Comparison of ENCODE assay signal across 1 cellular context in the genomic region with DNA sequence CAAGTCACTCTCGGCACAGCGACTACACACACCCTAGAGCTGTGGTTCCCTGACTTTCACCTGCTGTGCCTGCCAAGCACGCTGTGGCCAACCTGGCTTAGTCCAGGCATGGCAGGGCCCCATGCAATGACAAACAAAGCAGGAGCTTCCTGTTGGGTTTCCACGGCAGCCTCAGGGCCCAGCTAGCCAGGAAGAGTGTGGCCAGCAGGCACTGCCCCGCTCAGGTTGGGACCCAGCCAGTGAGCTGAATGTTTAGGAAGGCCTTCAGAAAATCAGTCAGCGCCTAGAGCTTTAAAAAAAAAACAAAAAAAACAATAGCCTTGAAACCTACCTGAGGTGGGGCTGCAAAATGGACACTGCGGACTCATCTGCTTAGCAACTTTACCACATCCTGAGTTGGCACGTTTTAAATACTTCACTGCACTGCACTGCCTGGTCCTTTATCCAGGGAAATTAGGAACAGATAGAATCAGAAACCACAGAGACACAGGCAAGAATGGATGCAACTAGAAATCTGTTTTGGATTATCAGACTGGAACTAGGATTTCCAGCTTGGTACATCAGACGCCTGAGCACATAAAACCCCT.
TF ChIP-seq lines count a peak whose summit lies in the region.

No MANE protein-coding gene starts in this region.

TF ChIP-seq in HepG2, 621 proteins besides CTCF, POLR2A, EP300 and RAD21:
- no peak for TF ChIP-seq ZNF737 (CRISPR knock-in tag; IDR thresholded peaks at IDR 0.05; ENCODE audit: borderline replicate concordance)
- TF ChIP-seq TCF7L2 (IDR thresholded peaks at IDR 0.05; ENCODE audit: low read depth, low read length): no peak
- TF ChIP-seq, protein P1, sequence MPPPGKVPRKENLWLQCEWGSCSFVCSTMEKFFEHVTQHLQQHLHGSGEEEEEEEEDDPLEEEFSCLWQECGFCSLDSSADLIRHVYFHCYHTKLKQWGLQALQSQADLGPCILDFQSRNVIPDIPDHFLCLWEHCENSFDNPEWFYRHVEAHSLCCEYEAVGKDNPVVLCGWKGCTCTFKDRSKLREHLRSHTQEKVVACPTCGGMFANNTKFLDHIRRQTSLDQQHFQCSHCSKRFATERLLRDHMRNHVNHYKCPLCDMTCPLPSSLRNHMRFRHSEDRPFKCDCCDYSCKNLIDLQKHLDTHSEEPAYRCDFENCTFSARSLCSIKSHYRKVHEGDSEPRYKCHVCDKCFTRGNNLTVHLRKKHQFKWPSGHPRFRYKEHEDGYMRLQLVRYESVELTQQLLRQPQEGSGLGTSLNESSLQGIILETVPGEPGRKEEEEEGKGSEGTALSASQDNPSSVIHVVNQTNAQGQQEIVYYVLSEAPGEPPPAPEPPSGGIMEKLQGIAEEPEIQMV (CRISPR knock-in tag; IDR thresholded peaks at IDR 0.05; ENCODE audit: low read depth): no peak
- TF ChIP-seq HOXD1 (CRISPR knock-in tag; IDR thresholded peaks at IDR 0.05): no peak
- TF ChIP-seq HNRNPL (IDR thresholded peaks at IDR 0.05; ENCODE audit: low read depth, low read length): no peak
- no peak for TF ChIP-seq THAP7 (CRISPR knock-in tag; IDR thresholded peaks at IDR 0.05)
- 0 out of 2 replicates have a peak, but pooled peaks have one; percentile 31 for TF ChIP-seq RFX3 (CRISPR knock-in tag; IDR thresholded peaks at IDR 0.05)
- no peak for TF ChIP-seq HES4 (CRISPR knock-in tag; IDR thresholded peaks at IDR 0.05; ENCODE audit: borderline replicate concordance)
- TF ChIP-seq, protein P2, sequence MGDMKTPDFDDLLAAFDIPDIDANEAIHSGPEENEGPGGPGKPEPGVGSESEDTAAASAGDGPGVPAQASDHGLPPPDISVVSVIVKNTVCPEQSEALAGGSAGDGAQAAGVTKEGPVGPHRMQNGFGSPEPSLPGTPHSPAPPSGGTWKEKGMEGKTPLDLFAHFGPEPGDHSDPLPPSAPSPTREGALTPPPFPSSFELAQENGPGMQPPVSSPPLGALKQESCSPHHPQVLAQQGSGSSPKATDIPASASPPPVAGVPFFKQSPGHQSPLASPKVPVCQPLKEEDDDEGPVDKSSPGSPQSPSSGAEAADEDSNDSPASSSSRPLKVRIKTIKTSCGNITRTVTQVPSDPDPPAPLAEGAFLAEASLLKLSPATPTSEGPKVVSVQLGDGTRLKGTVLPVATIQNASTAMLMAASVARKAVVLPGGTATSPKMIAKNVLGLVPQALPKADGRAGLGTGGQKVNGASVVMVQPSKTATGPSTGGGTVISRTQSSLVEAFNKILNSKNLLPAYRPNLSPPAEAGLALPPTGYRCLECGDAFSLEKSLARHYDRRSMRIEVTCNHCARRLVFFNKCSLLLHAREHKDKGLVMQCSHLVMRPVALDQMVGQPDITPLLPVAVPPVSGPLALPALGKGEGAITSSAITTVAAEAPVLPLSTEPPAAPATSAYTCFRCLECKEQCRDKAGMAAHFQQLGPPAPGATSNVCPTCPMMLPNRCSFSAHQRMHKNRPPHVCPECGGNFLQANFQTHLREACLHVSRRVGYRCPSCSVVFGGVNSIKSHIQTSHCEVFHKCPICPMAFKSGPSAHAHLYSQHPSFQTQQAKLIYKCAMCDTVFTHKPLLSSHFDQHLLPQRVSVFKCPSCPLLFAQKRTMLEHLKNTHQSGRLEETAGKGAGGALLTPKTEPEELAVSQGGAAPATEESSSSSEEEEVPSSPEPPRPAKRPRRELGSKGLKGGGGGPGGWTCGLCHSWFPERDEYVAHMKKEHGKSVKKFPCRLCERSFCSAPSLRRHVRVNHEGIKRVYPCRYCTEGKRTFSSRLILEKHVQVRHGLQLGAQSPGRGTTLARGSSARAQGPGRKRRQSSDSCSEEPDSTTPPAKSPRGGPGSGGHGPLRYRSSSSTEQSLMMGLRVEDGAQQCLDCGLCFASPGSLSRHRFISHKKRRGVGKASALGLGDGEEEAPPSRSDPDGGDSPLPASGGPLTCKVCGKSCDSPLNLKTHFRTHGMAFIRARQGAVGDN (CRISPR knock-in tag; IDR thresholded peaks at IDR 0.05): peak; percentile 77
- TF ChIP-seq, protein P3, sequence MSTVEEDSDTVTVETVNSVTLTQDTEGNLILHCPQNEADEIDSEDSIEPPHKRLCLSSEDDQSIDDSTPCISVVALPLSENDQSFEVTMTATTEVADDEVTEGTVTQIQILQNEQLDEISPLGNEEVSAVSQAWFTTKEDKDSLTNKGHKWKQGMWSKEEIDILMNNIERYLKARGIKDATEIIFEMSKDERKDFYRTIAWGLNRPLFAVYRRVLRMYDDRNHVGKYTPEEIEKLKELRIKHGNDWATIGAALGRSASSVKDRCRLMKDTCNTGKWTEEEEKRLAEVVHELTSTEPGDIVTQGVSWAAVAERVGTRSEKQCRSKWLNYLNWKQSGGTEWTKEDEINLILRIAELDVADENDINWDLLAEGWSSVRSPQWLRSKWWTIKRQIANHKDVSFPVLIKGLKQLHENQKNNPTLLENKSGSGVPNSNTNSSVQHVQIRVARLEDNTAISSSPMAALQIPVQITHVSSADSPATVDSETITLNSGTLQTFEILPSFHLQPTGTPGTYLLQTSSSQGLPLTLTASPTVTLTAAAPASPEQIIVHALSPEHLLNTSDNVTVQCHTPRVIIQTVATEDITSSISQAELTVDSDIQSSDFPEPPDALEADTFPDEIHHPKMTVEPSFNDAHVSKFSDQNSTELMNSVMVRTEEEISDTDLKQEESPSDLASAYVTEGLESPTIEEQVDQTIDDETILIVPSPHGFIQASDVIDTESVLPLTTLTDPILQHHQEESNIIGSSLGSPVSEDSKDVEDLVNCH (CRISPR knock-in tag; IDR thresholded peaks at IDR 0.05): no peak
- 0 out of 2 replicates have a peak, but pooled peaks have one; percentile 18 for TF ChIP-seq SAP130 (CRISPR knock-in tag; IDR thresholded peaks at IDR 0.05; ENCODE audit: low read depth)
- TF ChIP-seq MTERF4 (CRISPR knock-in tag; IDR thresholded peaks at IDR 0.05): no peak
- no peak for TF ChIP-seq KDM5A (IDR thresholded peaks at IDR 0.05; ENCODE audit: borderline replicate concordance, low read length)
- TF ChIP-seq PITX1 (CRISPR knock-in tag; IDR thresholded peaks at IDR 0.05): 0 out of 2 replicates have a peak, but pooled peaks have one; percentile 18
- TF ChIP-seq KDM4B (CRISPR knock-in tag; IDR thresholded peaks at IDR 0.05): no peak
- peak; percentile 46; the same call in 1 of the 2 replicates for TF ChIP-seq ZBTB38 (CRISPR knock-in tag; IDR thresholded peaks at IDR 0.05)
- TF ChIP-seq SMAD3 (CRISPR knock-in tag; IDR thresholded peaks at IDR 0.05): no peak
TF ChIP-seq in HepG2: peak in this region for 5.
